Comparison of ENCODE assay signal across 8 cellular contexts in genomic region chr2:73233154-73233931, GRCh38. TPM values are rescaled to one million over a fixed set of nuclear protein-coding genes. Genes with fewer than 3 reads are reported as not detected.
DNase-seq lines count a peak whose midpoint lies in the region; ATAC-seq lines count a peak whose summit lies in the region.

Gene PRADC1, minus strand, starts transcription at chr2:73233239. Its CDS starts 79 bp downstream, at chr2:73233160.

- ATAC-seq in GM19351 (IDR thresholded peaks at IDR 0.05; ENCODE audit: unreplicated experiment) = peak; percentile 88
- ATAC-seq in HG03521 (IDR thresholded peaks at IDR 0.05; ENCODE audit: unreplicated experiment) = peak; percentile 89
- ATAC-seq in left lobe of liver = peak; percentile 87

- peak within 1 kb of the TSS; percentile 89 for H3K27ac Mint-ChIP-seq in dendritic cell treated with granulocyte-macrophage colony-stimulating factor and Interleukin-4, amounts not matched to agents 40 ng/mL and 50 ng/mL, for 4 days

- H3K36me3 Mint-ChIP-seq in dendritic cell treated with granulocyte-macrophage colony-stimulating factor and Interleukin-4, amounts not matched to agents 40 ng/mL and 50 ng/mL, for 4 days (ENCODE audit: low read depth) = peaks cover 62% of the 10 kb centered on the region

- peak within 1 kb of the TSS; percentile 90 for H3K4me3 Mint-ChIP-seq in dendritic cell treated with granulocyte-macrophage colony-stimulating factor and Interleukin-4, amounts not matched to agents 40 ng/mL and 50 ng/mL, for 4 days

- peaks cover 35% of the 10 kb centered on the region for H3K4me1 Mint-ChIP-seq in dendritic cell treated with granulocyte-macrophage colony-stimulating factor and Interleukin-4, amounts not matched to agents 40 ng/mL and 50 ng/mL, for 4 days (ENCODE audit: low read depth)

- H3K9me3 ChIP-seq in BLaER1 treated with 17β-estradiol and CSF1 and Interleukin-3, amounts not matched to agents 10 nM and 100 nM (replicated peaks in 1 of 11) = no peaks in the 10 kb centered on the region

- H3K36me3 ChIP-seq in BLaER1 treated with 17β-estradiol and CSF1 and Interleukin-3, amounts not matched to agents 10 nM and 100 nM = peaks cover 26 to 52% (median 44%) of the 10 kb centered on the region in 11 experiments

- peak within 1 kb of the TSS; percentile 79 to 100 (median 91) for H3K4me3 ChIP-seq in BLaER1 treated with 17β-estradiol and CSF1 and Interleukin-3, amounts not matched to agents 10 nM and 100 nM

- peak within 1 kb of the TSS; percentile 94 to 99 (median 97) for H3K9ac ChIP-seq in BLaER1 treated with 17β-estradiol and CSF1 and Interleukin-3, amounts not matched to agents 10 nM and 100 nM

- H3K4me1 ChIP-seq in BLaER1 treated with 17β-estradiol and CSF1 and Interleukin-3, amounts not matched to agents 10 nM and 100 nM = peaks cover 32 to 40% (median 37%) of the 10 kb centered on the region in 10 experiments

- H3K27me3 ChIP-seq in BLaER1 treated with 17β-estradiol and CSF1 and Interleukin-3, amounts not matched to agents 10 nM and 100 nM = no peaks in the 10 kb centered on the region

- peak within 1 kb of the TSS; percentile 90 to 100 (median 95) for H3K4me2 ChIP-seq in BLaER1 treated with 17β-estradiol and CSF1 and Interleukin-3, amounts not matched to agents 10 nM and 100 nM

- peak within 1 kb of the TSS; percentile 92 to 99 (median 97) for H3K27ac ChIP-seq in BLaER1 treated with 17β-estradiol and CSF1 and Interleukin-3, amounts not matched to agents 10 nM and 100 nM

- intact Hi-C loops in dendritic cell treated with granulocyte-macrophage colony-stimulating factor and Interleukin-4, amounts not matched to agents 40 ng/mL and 50 ng/mL, for 4 days (cut with micrococcal nuclease) = loop anchor here (1.0 to 5.0 kb wide), 3 partner anchors 19 to 154 kb away; partner anchors contain the start of genes ALMS1 and SMYD5

- peaks cover 36 to 41% (median 38%) of the 10 kb centered on the region in 11 experiments; a peak in 21 of 22 replicates for H4K20me1 ChIP-seq in BLaER1 treated with 17β-estradiol and CSF1 and Interleukin-3, amounts not matched to agents 10 nM and 100 nM

- no peaks in the 10 kb centered on the region for H3K9me3 Mint-ChIP-seq in dendritic cell treated with granulocyte-macrophage colony-stimulating factor and Interleukin-4, amounts not matched to agents 40 ng/mL and 50 ng/mL, for 4 days

- H3K27me3 Mint-ChIP-seq in dendritic cell treated with granulocyte-macrophage colony-stimulating factor and Interleukin-4, amounts not matched to agents 40 ng/mL and 50 ng/mL, for 4 days = no peaks in the 10 kb centered on the region

- DNase-seq in NCI-H748 (lab: John Stamatoyannopoulos, UW; ENCODE audit: unreplicated experiment) = peak; percentile 99
- DNase-seq in activated CD4-positive, alpha-beta T cell treated with anti-CD3 and anti-CD28 coated beads, Interleukin-2, amount 50 U/mL, for 24 hours (ENCODE audit: low read depth in 1 of 2, low spot score in 1 of 2) = peak; percentile 77 to 94
- peak; percentile 100 for DNase-seq in left lobe of liver (ENCODE audit: low spot score)
- DNase-seq in stimulated activated CD4-positive, alpha-beta T cell treated with anti-CD3 and anti-CD28 coated beads, Interleukin-2, amount 100 ng/mL, for 4 hours (ENCODE audit: low read depth) = peak; percentile 89

RNA-seq across cellular contexts. Expression of gene PRADC1, which starts in this region (rescaled TPM):
- total RNA-seq in left lobe of liver = 24.4 TPM

Comparison
In these comparisons a context has a peak if more than half of its experiments do, and no peak if none do; other contexts are left out.
1. Peak in every context shown above with its lines: DNase-seq, ATAC-seq, H3K4me3 ChIP-seq and H3K27ac ChIP-seq.